In genomic region chr5:172175263-172175719, GRCh38 we compare ENCODE assay signal across 9 cellular contexts. TPM values are rescaled to one million over a fixed set of nuclear protein-coding genes. Genes with fewer than 3 reads are reported as not detected.
A peak's percentile ranks its signal among the peaks of the same experiment; 100 is the strongest.
DNase-seq lines count a peak whose midpoint lies in the region; ATAC-seq and TF ChIP-seq lines count a peak whose summit lies in the region.
"Had no signal": no experiment of that assay in that cellular context is flagged by ENCODE, and none has a peak within 500 bp of the region (broad histone marks: within the 10 kb centered on the region; RNA-seq: fewer than 3 reads in every experiment).

No MANE protein-coding gene starts in this region.

- intact Hi-C loops in CD4-positive, alpha-beta T cell (cut with DNase I, micrococcal nuclease) = loop anchor here (1.0 to 10.0 kb wide), 5 partner anchors 11 to 590 kb away; partner anchors contain the start of gene STK10 (in 1 of the 2)

- peak overlapping the region in 1 of 2 donors; percentile 18 for H3K4me3 ChIP-seq in gastroesophageal sphincter

- DNase-seq in CD4-positive, alpha-beta T cell = peak; percentile 83 to 94 (median 90)
- DNase-seq in HUDEP-2 (lab: John Stamatoyannopoulos, UW; ENCODE audit: unreplicated experiment in 76 of 76) = peak in 74 of 76 experiments; percentile 10 to 85 (median 70)
- DNase-seq in activated CD4-positive, alpha-beta T cell treated with anti-CD3 and anti-CD28 coated beads, Interleukin-2, amount 50 U/mL, for 1 hour = peak; percentile 88
- DNase-seq in stimulated activated CD4-positive, alpha-beta T cell treated with anti-CD3 and anti-CD28 coated beads, Interleukin-4, amount 100 ng/mL, for 4 hours = peak; percentile 78 to 86
- DNase-seq in WTC11 (ENCODE audit: low spot score) = no peak
- DNase-seq in NCI-H2029 (lab: John Stamatoyannopoulos, UW) = no peak

- peak; percentile 72 for ATAC-seq in CD4-positive, alpha-beta T cell (ENCODE audit: poor library complexity)
- ATAC-seq in GM21381 (IDR thresholded peaks at IDR 0.05; ENCODE audit: unreplicated experiment) (peak; percentile 51), gastroesophageal sphincter (peak; percentile 44), WTC11 (no peak)

- H3K27me3 ChIP-seq in CD4-positive, alpha-beta T cell (ENCODE audit: control insufficient read depth, insufficient read depth, low read length) = no peaks in the 10 kb centered on the region
- no peaks in the 10 kb centered on the region for H3K27me3 ChIP-seq in gastroesophageal sphincter

- no peak for TF ChIP-seq EP300 in gastroesophageal sphincter (IDR thresholded peaks at IDR 0.05)

- no peaks in the 10 kb centered on the region for H3K27me3 Mint-ChIP-seq in CD4-positive, alpha-beta T cell
- H3K27me3 Mint-ChIP-seq in WTC11 (ENCODE audit: low read depth) = no peaks in the 10 kb centered on the region

- TF ChIP-seq CTCF in CD4-positive, alpha-beta T cell (IDR thresholded peaks at IDR 0.05) = no peak
- TF ChIP-seq CTCF in gastroesophageal sphincter (IDR thresholded peaks at IDR 0.05) = no peak
- TF ChIP-seq CTCF in WTC11 (IDR thresholded peaks at IDR 0.05) = no peak

- H3K9me3 Mint-ChIP-seq in CD4-positive, alpha-beta T cell = no peaks in the 10 kb centered on the region
- no peaks in the 10 kb centered on the region for H3K9me3 Mint-ChIP-seq in WTC11

- H3K4me1 ChIP-seq in gastroesophageal sphincter = peaks cover 0 to 52% (median 13%) of the 10 kb centered on the region in 3 donors

- POLR2A ChIA-PET in CD4-positive, alpha-beta T cell (lab: Charles Lee) = interaction anchor here (1.0 to 10.4 kb wide), 29 partner anchors 11 to 1743 kb away, joined by 3 to 592 read pairs (median 9); partner anchors contain the start of genes DUSP1, FBXW11, NPM1 and STK10
- POLR2A ChIA-PET in WTC11 (lab: Charles Lee) = interaction anchor here (0.7 to 2.2 kb wide), 2 partner anchors 13 to 107 kb away, joined by 4 to 12 read pairs; partner anchors contain the start of gene STK10

- H3K9me3 ChIP-seq in CD4-positive, alpha-beta T cell (ENCODE audit: control insufficient read depth, low read length) = no peaks in the 10 kb centered on the region
- no peaks in the 10 kb centered on the region for H3K9me3 ChIP-seq in gastroesophageal sphincter

- peak overlapping the region; percentile 91 for H3K4me3 Mint-ChIP-seq in CD4-positive, alpha-beta T cell
- no peak overlapping the region for H3K4me3 Mint-ChIP-seq in WTC11

- peaks cover 51% of the 10 kb centered on the region for H3K36me3 Mint-ChIP-seq in CD4-positive, alpha-beta T cell (ENCODE audit: low read depth)
- no peaks in the 10 kb centered on the region for H3K36me3 Mint-ChIP-seq in WTC11

- peaks cover 94% of the 10 kb centered on the region for H3K4me1 Mint-ChIP-seq in CD4-positive, alpha-beta T cell (ENCODE audit: low read depth)
- H3K4me1 Mint-ChIP-seq in WTC11 = peaks cover 39% of the 10 kb centered on the region

- H3K27ac ChIP-seq in CD4-positive, alpha-beta T cell (ENCODE audit: low read depth, low read length) = peak overlapping the region; percentile 97
- H3K27ac ChIP-seq in gastroesophageal sphincter = peak overlapping the region in 1 of 4 donors; percentile 51
- H3K27ac ChIP-seq: C4-2B had no signal

- 80% methylated on average over 1 of the region's 7 CpGs; no CpG with 5 or more reads in 1 of the 2 donors for WGBS in gastroesophageal sphincter (ENCODE audit: low coverage in 1 of 2), 2 donors

- no peaks in the 10 kb centered on the region for H3K36me3 ChIP-seq in gastroesophageal sphincter

- CTCF ChIA-PET in CD4-positive, alpha-beta T cell (lab: Charles Lee) = interaction anchor here (1.4 to 4.8 kb wide), 4 partner anchors 11 to 118 kb away, joined by 3 to 85 read pairs (median 6); partner anchors contain the start of gene STK10
- CTCF ChIA-PET in WTC11 (lab: Charles Lee) = interaction anchor here (0.8 to 2.6 kb wide), 7 partner anchors 12 to 276 kb away, joined by 3 to 37 read pairs (median 4); partner anchors contain the start of genes STK10 and UBTD2

- no peak for TF ChIP-seq POLR2A in gastroesophageal sphincter (IDR thresholded peaks at IDR 0.05)

- peak overlapping the region; percentile 98 for H3K27ac Mint-ChIP-seq in CD4-positive, alpha-beta T cell
- no peak overlapping the region; the same call in 1 of the 2 replicates for H3K27ac Mint-ChIP-seq in WTC11

TF ChIP-seq in WTC11, 78 proteins besides CTCF, POLR2A, EP300 and RAD21:
- TF ChIP-seq ZNF219 (CRISPR knock-in tag; IDR thresholded peaks at IDR 0.05; ENCODE audit: borderline replicate concordance) = no peak
- no peak for TF ChIP-seq ZNF532 (CRISPR knock-in tag; IDR thresholded peaks at IDR 0.05; ENCODE audit: borderline replicate concordance)
- TF ChIP-seq IRF1 (CRISPR knock-in tag; IDR thresholded peaks at IDR 0.05) = no peak

RNA-seq across cellular contexts. Expression of gene STK10, which starts 12.7 kb away (rescaled TPM):
- total RNA-seq in CD4-positive, alpha-beta T cell = 100 to 1,000 TPM; 211 to 229 TPM
- 10 to 100 TPM; 14.1 to 30.4 (median 19.4) TPM for total RNA-seq in gastroesophageal sphincter
- 13.1 to 20.5 TPM (median 15.0 TPM) in 3 replicates for total RNA-seq in WTC11 (2021)

RNA-seq across cellular contexts. Expression of gene EFCAB9, which starts 18.7 kb away (rescaled TPM):
- not detected for total RNA-seq in CD4-positive, alpha-beta T cell
- total RNA-seq in gastroesophageal sphincter (not detected), WTC11 (2021) (not detected in 3 replicates)

Comparison
In these comparisons a context has a peak if more than half of its experiments do, and no peak if none do; other contexts are left out.
1. DNase-seq: peak in CD4-positive, alpha-beta T cell (10 of 10), HUDEP-2 (74 of 76), activated CD4-positive, alpha-beta T cell treated with anti-CD3 and anti-CD28 coated beads, Interleukin-2, amount 50 U/mL, for 1 hour (single experiment) and stimulated activated CD4-positive, alpha-beta T cell treated with anti-CD3 and anti-CD28 coated beads, Interleukin-4, amount 100 ng/mL, for 4 hours (2 of 2); none in WTC11 (single experiment) and NCI-H2029 (single experiment).